ENCODE assay signal across 9 cellular contexts in the genomic region with DNA sequence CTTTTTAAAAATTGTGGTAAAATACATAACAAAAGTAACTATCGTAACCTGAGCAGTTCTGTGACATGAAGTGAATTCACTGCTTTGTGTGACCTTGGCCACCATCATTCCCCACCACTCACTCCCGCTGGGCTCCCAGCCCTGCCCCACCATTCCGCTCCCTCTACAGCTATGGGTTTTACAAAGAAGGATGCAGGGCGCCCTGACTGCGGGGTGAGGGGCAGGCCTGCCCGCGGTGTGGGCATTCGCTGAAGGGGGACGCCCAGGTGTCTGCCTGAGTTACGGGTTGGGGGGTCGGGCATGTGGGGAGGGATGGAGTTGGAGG. TPM values are rescaled to one million over a fixed set of nuclear protein-coding genes. Genes with fewer than 3 reads are reported as not detected.
DNase-seq lines count a peak whose midpoint lies in the region; ATAC-seq and TF ChIP-seq lines count a peak whose summit lies in the region.
"Had no signal": no experiment of that assay in that cellular context is flagged by ENCODE, and none has a peak within 500 bp of the region (broad histone marks: within the 10 kb centered on the region; RNA-seq: fewer than 3 reads in every experiment).

A gene with protein sequence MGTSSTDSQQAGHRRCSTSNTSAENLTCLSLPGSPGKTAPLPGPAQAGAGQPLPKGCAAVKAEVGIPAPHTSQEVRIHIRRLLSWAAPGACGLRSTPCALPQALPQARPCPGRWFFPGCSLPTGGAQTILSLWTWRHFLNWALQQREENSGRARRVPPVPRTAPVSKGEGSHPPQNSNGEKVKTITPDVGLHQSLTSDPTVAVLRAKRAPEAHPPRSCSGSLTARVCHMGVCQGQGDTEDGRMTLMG (minus strand): TSS at position 38 of the 325 bp plus-strand sequence. CDS start 335 bp downstream, outside the sequence.

- H3K27ac ChIP-seq in cardiac muscle cell: peak within 1 kb of the TSS; percentile 70
- H3K27ac ChIP-seq in layer of hippocampus (ENCODE audit: low read depth, low read length): peak within 1 kb of the TSS; percentile 94
- H3K27ac ChIP-seq in thyroid gland: peak within 1 kb of the TSS; percentile 88 to 95 (median 92)

- H3K36me3 Mint-ChIP-seq in activated naive CD8-positive, alpha-beta T cell treated with anti-CD3 and anti-CD28 coated beads, Interleukin-2, amount 50 U/mL, for 24 hours (ENCODE audit: low read depth): peaks cover 2% of the 10 kb centered on the region

- no peaks in the 10 kb centered on the region for H3K9me3 ChIP-seq in cardiac muscle cell (ENCODE audit: low read depth)
- H3K9me3 ChIP-seq in thyroid gland: no peaks in the 10 kb centered on the region

- H3K4me1 ChIP-seq in cardiac muscle cell (ENCODE audit: low read depth): no peaks in the 10 kb centered on the region
- H3K4me1 ChIP-seq in thyroid gland: peaks cover 7 to 29% of the 10 kb centered on the region in 2 donors

- peak within 1 kb of the TSS; percentile 51 for H3K4me3 ChIP-seq in cardiac muscle cell
- H3K4me3 ChIP-seq in thyroid gland (replicated peaks in 1 of 3): peak within 1 kb of the TSS; percentile 18 to 46 (median 35)

- H3K27me3 ChIP-seq in cardiac muscle cell (no peaks in the 10 kb centered on the region), layer of hippocampus (ENCODE audit: control insufficient read depth, insufficient read depth, low read length) (no peaks in the 10 kb centered on the region), thyroid gland (no peaks in the 10 kb centered on the region)

- TF ChIP-seq POLR2A in thyroid gland (IDR thresholded peaks at IDR 0.05): no peak

- no peaks in the 10 kb centered on the region for H3K9me3 Mint-ChIP-seq in activated naive CD8-positive, alpha-beta T cell treated with anti-CD3 and anti-CD28 coated beads, Interleukin-2, amount 50 U/mL, for 24 hours

- peak within 1 kb of the TSS; percentile 89 for H3K4me3 Mint-ChIP-seq in activated naive CD8-positive, alpha-beta T cell treated with anti-CD3 and anti-CD28 coated beads, Interleukin-2, amount 50 U/mL, for 24 hours

- no peak for ATAC-seq in left cardiac atrium
- ATAC-seq in activated naive CD8-positive, alpha-beta T cell treated with anti-CD3 and anti-CD28 coated beads, Interleukin-2, amount 50 U/mL, for 24 hours: no peak
- ATAC-seq in GM18520 (IDR thresholded peaks at IDR 0.05; ENCODE audit: unreplicated experiment): no peak

- DNase-seq in cardiac muscle cell (ENCODE audit: low read depth in 1 of 2, low spot score in 1 of 2) (no peak), left cardiac atrium (no peak), thyroid gland (no peak), GDM1 (lab: John Stamatoyannopoulos, UW) (no peak)
- DNase-seq in activated naive CD8-positive, alpha-beta T cell treated with anti-CD3 and anti-CD28 coated beads, Interleukin-2, amount 50 U/mL, for 24 hours: no peak
- no peak for DNase-seq in stimulated activated CD4-positive, alpha-beta T cell treated with anti-CD3 and anti-CD28 coated beads, Interleukin-1b, Interleukin-23, amount 100 ng/mL, for 48 hours

- no peaks in the 10 kb centered on the region for H3K27me3 Mint-ChIP-seq in activated naive CD8-positive, alpha-beta T cell treated with anti-CD3 and anti-CD28 coated beads, Interleukin-2, amount 50 U/mL, for 24 hours

- intact Hi-C loops in left cardiac atrium (cut with DNase I) (no loop called here), thyroid gland (cut with DNase I) (no loop called here)

- no peak for TF ChIP-seq CTCF in cardiac muscle cell (IDR thresholded peaks at IDR 0.05; ENCODE audit: low read depth, low read length)
- no peak for TF ChIP-seq CTCF in thyroid gland (IDR thresholded peaks at IDR 0.05)

- peak within 1 kb of the TSS; percentile 97 for H3K27ac Mint-ChIP-seq in activated naive CD8-positive, alpha-beta T cell treated with anti-CD3 and anti-CD28 coated beads, Interleukin-2, amount 50 U/mL, for 24 hours

- peaks cover 3% of the 10 kb centered on the region for H3K36me3 ChIP-seq in cardiac muscle cell
- peaks cover 0 to 9% of the 10 kb centered on the region in 2 donors for H3K36me3 ChIP-seq in thyroid gland

- 20 to 28% methylated on average over 7 to 11 of the region's 11 CpGs for WGBS in thyroid gland, 2 donors

- peaks cover 18% of the 10 kb centered on the region for H3K4me1 Mint-ChIP-seq in activated naive CD8-positive, alpha-beta T cell treated with anti-CD3 and anti-CD28 coated beads, Interleukin-2, amount 50 U/mL, for 24 hours

RNA-seq across cellular contexts. Expression of the gene that starts here (rescaled TPM):
- 1.3 TPM in 1 of 2 replicates, not detected in the other for total RNA-seq in cardiac muscle cell
- 4.6 and 9.4 TPM in 2 replicates for polyA plus RNA-seq in cardiac muscle cell
- total RNA-seq in left cardiac atrium: not detected
- total RNA-seq in thyroid gland: 1 to 10 TPM; 3.6 to 7.8 (median 3.6) TPM
- total RNA-seq: dermis microvascular lymphatic vessel endothelial cell had no signal
